In genomic region chr1:10074059-10074854, GRCh38 we compare ENCODE assay signal across 8 cellular contexts. TPM values are rescaled to one million over a fixed set of nuclear protein-coding genes. Genes with fewer than 3 reads are reported as not detected.
A peak's percentile ranks its signal among the peaks of the same experiment; 100 is the strongest.
DNase-seq lines count a peak whose midpoint lies in the region; TF ChIP-seq lines count a peak whose summit lies in the region.

No MANE protein-coding gene starts in this region.

- H3K4me1 ChIP-seq in SJCRH30: peaks cover 16% of the 10 kb centered on the region
- peaks cover 18% of the 10 kb centered on the region for H3K4me1 ChIP-seq in adipocyte (ENCODE audit: control insufficient read depth, insufficient read depth, low read length)
- peaks cover 6% of the 10 kb centered on the region for H3K4me1 ChIP-seq in hepatocyte (ENCODE audit: insufficient read depth)

- DNase-seq in activated naive CD4-positive, alpha-beta T cell treated with Interleukin-2 at 50 U/mL for 16 hours: peak; percentile 69
- DNase-seq in activated naive CD4-positive, alpha-beta T cell (lab: John Stamatoyannopoulos, UW): no peak
- DNase-seq in SJCRH30: peak; percentile 75 to 77
- DNase-seq in adipocyte (ENCODE audit: low read depth): peak; percentile 94
- DNase-seq in hepatocyte (ENCODE audit: low spot score): peak; percentile 52
- peak; percentile 27 for DNase-seq in stimulated activated CD4-positive, alpha-beta T cell treated with anti-CD3 and anti-CD28 coated beads, Interleukin-2, amount 100 ng/mL, for 4 hours (ENCODE audit: low read depth)
- DNase-seq in NCI-H510A treated with DMSO at 0.1 percent for 48 hours (lab: John Stamatoyannopoulos, UW): no peak
- DNase-seq in DMS53 treated with DMSO at 0.1 percent for 48 hours (lab: John Stamatoyannopoulos, UW; ENCODE audit: unreplicated experiment): no peak

- peaks cover 8% of the 10 kb centered on the region for H4K20me1 ChIP-seq in hepatocyte (ENCODE audit: insufficient read depth, poor library complexity, severe bottlenecking)

- no peak for TF ChIP-seq CTCF in hepatocyte (IDR thresholded peaks at IDR 0.05; ENCODE audit: poor library complexity)

- H3K27me3 ChIP-seq in SJCRH30 (no peaks in the 10 kb centered on the region), adipocyte (replicated peaks; ENCODE audit: control insufficient read depth, insufficient read depth, low read length) (no peaks in the 10 kb centered on the region), hepatocyte (no peaks in the 10 kb centered on the region)

- WGBS in hepatocyte (ENCODE audit: low lambda C conversion rate, missing lambda C conversion rate): 62% methylated on average over 5 of the region's 5 CpGs

- H3K27ac ChIP-seq in SJCRH30: peak overlapping the region; percentile 75
- peak overlapping the region; percentile 50 for H3K27ac ChIP-seq in hepatocyte

- peaks cover 6% of the 10 kb centered on the region; the same call in 1 of the 2 replicates for H3K36me3 ChIP-seq in SJCRH30
- no peaks in the 10 kb centered on the region for H3K36me3 ChIP-seq in adipocyte (ENCODE audit: control insufficient read depth, insufficient read depth, low read length, severe bottlenecking)
- no peaks in the 10 kb centered on the region for H3K36me3 ChIP-seq in hepatocyte (replicated peaks; ENCODE audit: insufficient read depth, low read depth)

- H3K79me2 ChIP-seq in hepatocyte: peaks cover 53% of the 10 kb centered on the region

- H3K4me3 ChIP-seq in SJCRH30 (no peak overlapping the region), adipocyte (ENCODE audit: low read length) (no peak overlapping the region), hepatocyte (no peak overlapping the region)

- no peak overlapping the region for H3K9ac ChIP-seq in adipocyte (ENCODE audit: low read length)

- no peak overlapping the region for H2AFZ ChIP-seq in hepatocyte

- H3K4me2 ChIP-seq in hepatocyte: no peak overlapping the region

- H3K9me3 ChIP-seq in SJCRH30 (replicated peaks) (no peaks in the 10 kb centered on the region), adipocyte (ENCODE audit: control insufficient read depth, low read length) (no peaks in the 10 kb centered on the region), hepatocyte (ENCODE audit: low read depth) (no peaks in the 10 kb centered on the region)

- H3K9me2 ChIP-seq in hepatocyte (replicated peaks; ENCODE audit: insufficient read depth): no peaks in the 10 kb centered on the region

RNA-seq across cellular contexts. Expression of gene UBE4B, which starts 41.5 kb away (rescaled TPM):
- total RNA-seq in SJCRH30 (2014; rRNA removed; shearing (Covaris generic)): 48.1 and 48.7 TPM in 2 replicates
- total RNA-seq in hepatocyte: 32.2 and 41.1 TPM in 2 replicates
- 18.7 and 23.5 TPM in 2 replicates for polyA plus RNA-seq in hepatocyte

Comparison
In these comparisons a context has a peak if more than half of its experiments do, and no peak if none do; other contexts are left out.
1. DNase-seq: peak in activated naive CD4-positive, alpha-beta T cell treated with Interleukin-2 at 50 U/mL for 16 hours (single experiment), SJCRH30 (2 of 2), adipocyte (single experiment), hepatocyte (single experiment) and stimulated activated CD4-positive, alpha-beta T cell treated with anti-CD3 and anti-CD28 coated beads, Interleukin-2, amount 100 ng/mL, for 4 hours (single experiment); none in activated naive CD4-positive, alpha-beta T cell (0 of 4), NCI-H510A treated with DMSO at 0.1 percent for 48 hours (single experiment) and DMS53 treated with DMSO at 0.1 percent for 48 hours (single experiment).